In genomic region chr20:36951977-36952738, GRCh38 we compare ENCODE assay signal across 8 cellular contexts. TPM values are rescaled to one million over a fixed set of nuclear protein-coding genes. Genes with fewer than 3 reads are reported as not detected.
DNase-seq lines count a peak whose midpoint lies in the region; ATAC-seq and TF ChIP-seq lines count a peak whose summit lies in the region.

No MANE protein-coding gene starts in this region.

- no peaks in the 10 kb centered on the region for H3K79me1 ChIP-seq in trophoblast cell (ENCODE audit: low read length)

- H4K91ac ChIP-seq in trophoblast cell (ENCODE audit: low read depth, low read length) = peak overlapping the region; percentile 22

- peak overlapping the region; percentile 100 for H3K4me2 ChIP-seq in trophoblast cell (ENCODE audit: low read length)

- no peak for TF ChIP-seq POLR2A in esophagus muscularis mucosa (IDR thresholded peaks at IDR 0.05; ENCODE audit: low read depth)

- H3K79me2 ChIP-seq in trophoblast cell (ENCODE audit: control insufficient read depth, insufficient read depth, low read length, poor library complexity) = no peaks in the 10 kb centered on the region

- no peak overlapping the region for H3K9ac ChIP-seq in trophoblast cell (ENCODE audit: low read length)

- intact Hi-C loops in esophagus muscularis mucosa (cut with DNase I) = no loop called here

- POLR2A ChIA-PET in RWPE1 (lab: Yijun Ruan, JAX; ENCODE audit: low non-redundant PET) = no interaction called here

- no peak overlapping the region for H2AK5ac ChIP-seq in trophoblast cell (ENCODE audit: low read length)

- no peak overlapping the region for H2BK5ac ChIP-seq in trophoblast cell (ENCODE audit: low read depth, low read length, poor library complexity)

- H3K14ac ChIP-seq in trophoblast cell (ENCODE audit: low read length) = no peak overlapping the region

- H3K23ac ChIP-seq in trophoblast cell (ENCODE audit: low read length) = no peak overlapping the region

- H4K12ac ChIP-seq in trophoblast cell (ENCODE audit: low read depth, low read length) = no peak overlapping the region

- no peaks in the 10 kb centered on the region for H3K27me3 ChIP-seq in esophagus muscularis mucosa
- peaks cover 10% of the 10 kb centered on the region for H3K27me3 ChIP-seq in trophoblast cell (ENCODE audit: insufficient read depth, low read length)

- peaks cover 24 to 58% (median 46%) of the 10 kb centered on the region in 4 donors for H3K4me1 ChIP-seq in esophagus muscularis mucosa
- H3K4me1 ChIP-seq in trophoblast cell (ENCODE audit: control insufficient read depth in 1 of 2, insufficient read depth in 2 of 2, low read length in 2 of 2) = peaks cover 0 to 10% of the 10 kb centered on the region in 2 experiments

- ATAC-seq in HG03432 (IDR thresholded peaks at IDR 0.05; ENCODE audit: unreplicated experiment) = no peak

- peak overlapping the region; percentile 85 for H4K8ac ChIP-seq in trophoblast cell (ENCODE audit: low read depth, low read length)

- H3K36me3 ChIP-seq in esophagus muscularis mucosa (peaks cover 0 to 11% (median 0%) of the 10 kb centered on the region in 4 donors), trophoblast cell (ENCODE audit: control insufficient read depth in 1 of 2, insufficient read depth in 2 of 2, low read length in 2 of 2) (no peaks in the 10 kb centered on the region)

- TF ChIP-seq CTCF in GM12864 (IDR thresholded peaks at IDR 0.05; ENCODE audit: low read depth, low read length, missing control alignments) = no peak
- no peak for TF ChIP-seq CTCF in RWPE1 (conservative IDR thresholded peaks at IDR 0.05; ENCODE audit: low read depth)
- no peak for TF ChIP-seq CTCF in esophagus muscularis mucosa (IDR thresholded peaks at IDR 0.05)

- H3K4ac ChIP-seq in trophoblast cell (ENCODE audit: low read depth, low read length) = no peak overlapping the region

- DNase-seq in GM12864 (ENCODE audit: low read depth) = no peak
- no peak for DNase-seq in RWPE1 (ENCODE audit: low spot score)
- no peak for DNase-seq in esophagus muscularis mucosa (ENCODE audit: extremely low spot score)
- no peak for DNase-seq in trophoblast cell
- no peak for DNase-seq in H4 (ENCODE audit: low spot score)
- no peak for DNase-seq in NCI-H774 (lab: John Stamatoyannopoulos, UW)
- no peak for DNase-seq in stimulated activated naive CD4-positive, alpha-beta T cell (lab: John Stamatoyannopoulos, UW)

- peak overlapping the region; percentile 83 for H2AFZ ChIP-seq in trophoblast cell (ENCODE audit: insufficient read depth, low read length, poor library complexity)

- no peak overlapping the region for H2BK120ac ChIP-seq in trophoblast cell (ENCODE audit: insufficient read depth, low read length, poor library complexity)

- CTCF ChIA-PET in RWPE1 (lab: Yijun Ruan, JAX) = no interaction called here

- peak overlapping the region; percentile 80 for H3K27ac ChIP-seq in RWPE1
- H3K27ac ChIP-seq in esophagus muscularis mucosa (replicated peaks in 1 of 4) = peak overlapping the region; percentile 95 to 97 (median 96)
- H3K27ac ChIP-seq in trophoblast cell (ENCODE audit: low read depth, low read length) = no peak overlapping the region

- H3K9me3 ChIP-seq in esophagus muscularis mucosa (no peaks in the 10 kb centered on the region), trophoblast cell (ENCODE audit: insufficient read depth, low read depth, low read length) (no peaks in the 10 kb centered on the region)

- no peak for TF ChIP-seq EP300 in esophagus muscularis mucosa (IDR thresholded peaks at IDR 0.05)

- H3K4me3 ChIP-seq in GM12864 (ENCODE audit: low read depth, low read length) (peak overlapping the region; percentile 59), esophagus muscularis mucosa (peak overlapping the region; percentile 75 to 100 (median 88)), trophoblast cell (ENCODE audit: low read depth, low read length) (peak overlapping the region; percentile 80)

- no peak overlapping the region for H2BK12ac ChIP-seq in trophoblast cell (ENCODE audit: low read length)

- 35% methylated on average over 11 of the region's 11 CpGs for WGBS in esophagus muscularis mucosa
- WGBS in trophoblast cell (ENCODE audit: extremely low coverage, insufficient coverage, insufficient read length) = no CpG with 5 or more reads among the region's 11 CpGs

- H3K18ac ChIP-seq in trophoblast cell (ENCODE audit: low read length) = no peak overlapping the region

RNA-seq across cellular contexts. Expression of gene SAMHD1, which starts 0.7 kb away (rescaled TPM):
- 100 to 1,000 TPM; 373 to 639 (median 471) TPM for total RNA-seq in esophagus muscularis mucosa
- 1.9 and 2.1 TPM in 2 replicates for polyA plus RNA-seq in trophoblast cell (2013)
- total RNA-seq in H4 (2014; rRNA removed; shearing (Covaris generic)) = 23.9 and 24.4 TPM in 2 replicates

Comparison
In these comparisons a context has a peak if more than half of its experiments do, and no peak if none do; other contexts are left out.
1. RNA of gene SAMHD1, which starts 0.7 kb away (total RNA-seq): 373 to 639 TPM in esophagus muscularis mucosa; 23.9 to 24.4 TPM in H4; every median in the first group is over 10 times any median in the second.
2. Peak in every context shown above with its lines, with median percentiles within 50 percentile points of each other: H3K4me3 ChIP-seq.